In the genomic region with DNA sequence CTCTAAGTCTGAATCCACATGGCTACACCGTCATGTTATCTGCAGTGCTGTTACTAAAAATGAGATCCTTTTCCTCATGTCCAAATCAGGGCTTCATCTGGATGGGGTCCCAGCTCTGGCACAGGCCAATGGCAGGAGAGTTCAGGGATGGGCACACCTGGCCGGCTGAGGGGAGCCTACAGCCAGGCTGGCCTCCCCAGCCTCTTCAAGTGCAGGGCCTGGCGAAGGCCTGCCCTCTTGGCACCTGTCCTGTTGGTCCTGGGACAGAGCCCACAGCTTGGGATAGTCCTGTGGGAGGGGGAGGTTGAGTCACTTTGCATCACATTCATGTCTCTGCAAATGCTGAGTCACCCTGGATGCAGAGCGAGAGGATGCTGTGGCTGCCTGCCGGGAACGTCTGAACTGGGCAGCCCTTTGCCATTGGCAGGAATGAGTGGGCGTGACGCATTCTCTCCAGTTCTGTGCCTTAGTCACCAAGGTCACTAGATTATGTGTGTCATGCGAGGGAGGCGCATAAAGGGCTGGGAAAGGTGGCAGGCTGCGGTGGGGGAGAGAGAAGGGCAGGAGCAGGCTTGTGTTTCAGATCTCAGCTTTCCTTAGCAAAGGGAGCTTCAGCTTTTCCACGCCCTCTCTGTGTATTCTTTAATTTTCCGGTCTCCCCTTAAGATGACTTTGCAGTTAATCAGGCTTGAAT, we compare ENCODE assay signal across 8 cellular contexts.
DNase-seq lines count a peak whose midpoint lies in the region; ATAC-seq and TF ChIP-seq lines count a peak whose summit lies in the region.

No MANE protein-coding gene starts in this region.

- peak overlapping the region; percentile 59 for H3K4me3 ChIP-seq in adipocyte (ENCODE audit: low read length)
- peak overlapping the region in 2 of 10 donors; percentile 5 to 15 for H3K4me3 ChIP-seq in heart right ventricle

- H3K9me3 ChIP-seq in adipocyte (ENCODE audit: control insufficient read depth, low read length) = no peaks in the 10 kb centered on the region
- no peaks in the 10 kb centered on the region for H3K9me3 ChIP-seq in heart right ventricle
- H3K9me3 ChIP-seq in T-helper 17 cell (ENCODE audit: control insufficient read depth, low read length, poor library complexity, severe bottlenecking) = no peaks in the 10 kb centered on the region

- H3K4me1 ChIP-seq in adipocyte (ENCODE audit: control insufficient read depth, insufficient read depth, low read length) = peaks cover 26% of the 10 kb centered on the region
- H3K4me1 ChIP-seq in heart right ventricle = peaks cover 2 to 16% (median 13%) of the 10 kb centered on the region in 9 donors

- peak overlapping the region; percentile 66 to 96 (median 90) for H3K27ac ChIP-seq in heart right ventricle

- H3K36me3 ChIP-seq in adipocyte (ENCODE audit: control insufficient read depth, insufficient read depth, low read length, severe bottlenecking) = no peaks in the 10 kb centered on the region
- no peaks in the 10 kb centered on the region for H3K36me3 ChIP-seq in heart right ventricle

- H3K4me3 Mint-ChIP-seq in progenitor cell of endocrine pancreas (ENCODE audit: low read depth) (no peak overlapping the region), T-helper 17 cell (no peak overlapping the region)

- WGBS in heart right ventricle, 2 donors = 23 to 28% methylated on average over 13 of the region's 13 CpGs

- intact Hi-C loops in heart right ventricle (cut with DNase I) = loop anchor here in 3 of 10 donors (1.0 to 10.0 kb wide), 7 partner anchors 11 to 419 kb away; a partner anchor contains a TSS

- peaks cover 3% of the 10 kb centered on the region for H3K9me3 Mint-ChIP-seq in progenitor cell of endocrine pancreas (ENCODE audit: low read depth)

- TF ChIP-seq CTCF in heart right ventricle (IDR thresholded peaks at IDR 0.05) (no peak), progenitor cell of endocrine pancreas (IDR thresholded peaks at IDR 0.05; ENCODE audit: unreplicated experiment) (no peak)

- no peaks in the 10 kb centered on the region for H3K27me3 ChIP-seq in adipocyte (replicated peaks; ENCODE audit: control insufficient read depth, insufficient read depth, low read length)
- no peaks in the 10 kb centered on the region for H3K27me3 ChIP-seq in heart right ventricle

- peak overlapping the region; percentile 23 for H3K27ac Mint-ChIP-seq in progenitor cell of endocrine pancreas
- H3K27ac Mint-ChIP-seq in T-helper 17 cell = no peak overlapping the region

- H3K36me3 Mint-ChIP-seq in progenitor cell of endocrine pancreas (ENCODE audit: insufficient read depth) (no peaks in the 10 kb centered on the region), T-helper 17 cell (ENCODE audit: low read depth) (no peaks in the 10 kb centered on the region)

- peak; percentile 89 to 98 (median 94) for ATAC-seq in heart right ventricle
- no peak for ATAC-seq in T-helper 17 cell
- ATAC-seq in GM21528 (IDR thresholded peaks at IDR 0.05; ENCODE audit: low FRiP score, unreplicated experiment) = no peak
- ATAC-seq in GM18870 (IDR thresholded peaks at IDR 0.05; ENCODE audit: unreplicated experiment) = no peak

- H3K4me1 Mint-ChIP-seq in progenitor cell of endocrine pancreas (ENCODE audit: low read depth) (peaks cover 10% of the 10 kb centered on the region), T-helper 17 cell (no peaks in the 10 kb centered on the region)

- DNase-seq in AG20443 (ENCODE audit: low spot score) = peak; percentile 96
- peak; percentile 100 for DNase-seq in HT1080 (ENCODE audit: low read depth)
- peak; percentile 98 for DNase-seq in adipocyte (ENCODE audit: low read depth)
- peak; percentile 86 to 91 for DNase-seq in heart right ventricle
- no peak for DNase-seq in progenitor cell of endocrine pancreas (ENCODE audit: low spot score, unreplicated experiment)
- DNase-seq in T-helper 17 cell = no peak

- H3K27me3 Mint-ChIP-seq in progenitor cell of endocrine pancreas (peaks cover 4% of the 10 kb centered on the region), T-helper 17 cell (peaks cover 36% of the 10 kb centered on the region)

- H3K9ac ChIP-seq in adipocyte (ENCODE audit: low read length) = peak overlapping the region; percentile 80

Comparison
In these comparisons a context has a peak if more than half of its experiments do, and no peak if none do; other contexts are left out.
1. DNase-seq: peak in AG20443 (single experiment), HT1080 (single experiment), adipocyte (single experiment) and heart right ventricle (2 of 2); none in progenitor cell of endocrine pancreas (single experiment) and T-helper 17 cell (0 of 3).
2. ATAC-seq: peak in heart right ventricle (8 of 8); none in T-helper 17 cell (single experiment), GM21528 (single experiment) and GM18870 (single experiment).